Comparison of ENCODE assay signal across 17 cellular contexts in the genomic region with DNA sequence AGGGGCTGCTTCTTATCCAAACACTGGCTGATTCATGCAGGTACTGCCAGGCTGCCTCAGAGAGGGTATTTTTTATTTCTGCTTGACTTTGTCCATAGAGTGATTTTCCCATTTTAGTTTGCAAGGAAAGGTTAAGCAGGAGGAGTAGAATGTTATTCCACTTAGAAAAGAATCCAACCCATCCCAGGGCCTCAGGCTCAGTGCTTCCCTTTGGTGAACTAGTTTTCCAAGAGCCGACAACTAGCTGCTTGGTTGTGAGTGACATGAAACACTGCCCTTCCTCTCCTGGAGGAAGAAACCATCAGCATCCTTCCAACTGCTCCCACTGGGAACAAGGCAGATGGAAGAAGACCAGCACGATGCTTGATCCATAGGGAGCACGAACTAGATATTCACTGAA. TPM values are rescaled to one million over a fixed set of nuclear protein-coding genes. Genes with fewer than 3 reads are reported as not detected.
DNase-seq lines count a peak whose midpoint lies in the region; ATAC-seq and TF ChIP-seq lines count a peak whose summit lies in the region.
"Had no signal": no experiment of that assay in that cellular context is flagged by ENCODE, and none has a peak within 500 bp of the region (broad histone marks: within the 10 kb centered on the region; RNA-seq: fewer than 3 reads in every experiment).

No MANE protein-coding gene starts in this region.

- no peak overlapping the region for H3K4me3 Mint-ChIP-seq in activated B cell treated with CpG ODN at 0.5 μM for 24 hours
- peak overlapping the region in 1 of 10 donors; percentile 1 for H3K4me3 Mint-ChIP-seq in naive thymus-derived CD8-positive, alpha-beta T cell
- H3K4me3 Mint-ChIP-seq: activated CD4-positive, alpha-beta T cell treated with anti-CD3 and anti-CD28 coated beads for 36 hours; natural killer cell treated with Interleukin-12 subunit alpha and Interleukin-12 subunit beta and Interleukin-15 and Interleukin-18, amount 100 ng/mL, for 72 hours had no signal

- intact Hi-C loops in activated B cell treated with CpG ODN at 0.5 μM for 24 hours (cut with micrococcal nuclease), result no loop called here

- H3K9me3 Mint-ChIP-seq in activated B cell treated with CpG ODN at 0.5 μM for 24 hours, result no peaks in the 10 kb centered on the region
- no peaks in the 10 kb centered on the region for H3K9me3 Mint-ChIP-seq in naive thymus-derived CD8-positive, alpha-beta T cell
- H3K9me3 Mint-ChIP-seq: natural killer cell treated with Interleukin-12 subunit alpha and Interleukin-12 subunit beta and Interleukin-15 and Interleukin-18, amount 100 ng/mL, for 72 hours had no signal

- no peak overlapping the region for H3K4me3 ChIP-seq in suprapubic skin
- H3K4me3 ChIP-seq: colonic mucosa had no signal

- H3K27ac Mint-ChIP-seq in activated B cell treated with CpG ODN at 0.5 μM for 24 hours, result peak overlapping the region; percentile 22
- H3K27ac Mint-ChIP-seq in naive thymus-derived CD8-positive, alpha-beta T cell, result peak overlapping the region in 8 of 10 donors; percentile 5 to 86 (median 56)
- H3K27ac Mint-ChIP-seq: activated CD4-positive, alpha-beta T cell treated with anti-CD3 and anti-CD28 coated beads for 36 hours had no signal

- TF ChIP-seq POLR2A in suprapubic skin (IDR thresholded peaks at IDR 0.05), result no peak

- no peak for TF ChIP-seq EP300 in suprapubic skin (IDR thresholded peaks at IDR 0.05)

- H3K4me1 ChIP-seq in suprapubic skin, result peaks cover 34% of the 10 kb centered on the region
- H3K4me1 ChIP-seq: colonic mucosa had no signal

- ATAC-seq in activated B cell treated with CpG ODN at 0.5 μM for 24 hours (ENCODE audit: low read depth), result no peak
- no peak for ATAC-seq in naive thymus-derived CD8-positive, alpha-beta T cell
- ATAC-seq: activated CD4-positive, alpha-beta T cell treated with anti-CD3 and anti-CD28 coated beads for 36 hours; natural killer cell treated with Interleukin-12 subunit alpha and Interleukin-12 subunit beta and Interleukin-15 and Interleukin-18, amount 100 ng/mL, for 72 hours had no signal

- WGBS in suprapubic skin, result 82% methylated on average over 3 of the region's 3 CpGs

- peak; percentile 49 for DNase-seq in DMS79 treated with DMSO at 0.1 percent for 48 hours (lab: John Stamatoyannopoulos, UW)
- no peak for DNase-seq in activated B cell treated with CpG ODN at 0.5 μM for 24 hours
- no peak for DNase-seq in naive thymus-derived CD8-positive, alpha-beta T cell
- DNase-seq in suprapubic skin (ENCODE audit: low spot score in 2 of 2), result no peak
- no peak for DNase-seq in NCI-H2029 treated with DMSO at 0.1 percent for 48 hours (lab: John Stamatoyannopoulos, UW)
- DNase-seq in HuH-7.5 (ENCODE audit: low spot score), result no peak
- DNase-seq in Ammon's horn (ENCODE audit: low spot score), result no peak
- DNase-seq: activated CD4-positive, alpha-beta T cell treated with anti-CD3 and anti-CD28 coated beads for 36 hours; activated CD8-positive, alpha-beta memory T cell treated with anti-CD3 and anti-CD28 coated beads, Interleukin-2, amount 50 U/mL, for 48 hours; activated naive CD4-positive, alpha-beta T cell; colonic mucosa; GDM1; hippocampal formation; islet precursor cell; NCI-H1417; SK-N-SH had no signal

- POLR2A ChIA-PET in activated B cell treated with CpG ODN at 0.5 μM for 24 hours (lab: Charles Lee), result no interaction called here
- POLR2A ChIA-PET in naive thymus-derived CD8-positive, alpha-beta T cell (lab: Charles Lee), result no interaction called here

- H3K4me1 Mint-ChIP-seq in activated B cell treated with CpG ODN at 0.5 μM for 24 hours, result peaks cover 36% of the 10 kb centered on the region
- peaks cover 34 to 83% (median 73%) of the 10 kb centered on the region in 4 donors for H3K4me1 Mint-ChIP-seq in naive thymus-derived CD8-positive, alpha-beta T cell

- H3K9me3 ChIP-seq in suprapubic skin, result no peaks in the 10 kb centered on the region
- H3K9me3 ChIP-seq: colonic mucosa, SK-N-SH had no signal

- H3K36me3 ChIP-seq in suprapubic skin, result no peaks in the 10 kb centered on the region
- H3K36me3 ChIP-seq: colonic mucosa had no signal

- CTCF ChIA-PET in activated B cell treated with CpG ODN at 0.5 μM for 24 hours (lab: Charles Lee), result no interaction called here

- no peaks in the 10 kb centered on the region for H3K27me3 ChIP-seq in suprapubic skin
- H3K27me3 ChIP-seq: colonic mucosa had no signal

- TF ChIP-seq CTCF in activated B cell treated with CpG ODN at 0.5 μM for 24 hours (IDR thresholded peaks at IDR 0.05) (no peak), suprapubic skin (IDR thresholded peaks at IDR 0.05) (no peak)

- H3K27ac ChIP-seq in suprapubic skin, result peak overlapping the region; percentile 76
- H3K27ac ChIP-seq: colonic mucosa had no signal

- H3K27me3 Mint-ChIP-seq in activated B cell treated with CpG ODN at 0.5 μM for 24 hours, result no peaks in the 10 kb centered on the region
- no peaks in the 10 kb centered on the region for H3K27me3 Mint-ChIP-seq in naive thymus-derived CD8-positive, alpha-beta T cell
- H3K27me3 Mint-ChIP-seq: activated CD4-positive, alpha-beta T cell treated with anti-CD3 and anti-CD28 coated beads for 36 hours; natural killer cell treated with Interleukin-12 subunit alpha and Interleukin-12 subunit beta and Interleukin-15 and Interleukin-18, amount 100 ng/mL, for 72 hours had no signal

- peaks cover 69% of the 10 kb centered on the region for H3K36me3 Mint-ChIP-seq in activated B cell treated with CpG ODN at 0.5 μM for 24 hours (ENCODE audit: low read depth)
- peaks cover 0 to 38% (median 16%) of the 10 kb centered on the region in 3 donors for H3K36me3 Mint-ChIP-seq in naive thymus-derived CD8-positive, alpha-beta T cell
- H3K36me3 Mint-ChIP-seq: natural killer cell treated with Interleukin-12 subunit alpha and Interleukin-12 subunit beta and Interleukin-15 and Interleukin-18, amount 100 ng/mL, for 72 hours had no signal

RNA-seq across cellular contexts. Expression of a gene that starts 58.5 kb away (rescaled TPM):
- total RNA-seq in activated B cell treated with CpG ODN at 0.5 μM for 24 hours (125 and 145 TPM in 2 replicates), suprapubic skin (10 to 100 TPM; 10.7 to 37.3 (median 24.2) TPM)
- 10 to 100 TPM; 32.9 to 33.1 TPM for total RNA-seq in naive thymus-derived CD8-positive, alpha-beta T cell
- polyA plus RNA-seq in naive thymus-derived CD8-positive, alpha-beta T cell, result 10 to 100 TPM; 24.3 to 40.2 (median 31.3) TPM
